Comparison of ENCODE assay signal across 19 cellular contexts in the genomic region with DNA sequence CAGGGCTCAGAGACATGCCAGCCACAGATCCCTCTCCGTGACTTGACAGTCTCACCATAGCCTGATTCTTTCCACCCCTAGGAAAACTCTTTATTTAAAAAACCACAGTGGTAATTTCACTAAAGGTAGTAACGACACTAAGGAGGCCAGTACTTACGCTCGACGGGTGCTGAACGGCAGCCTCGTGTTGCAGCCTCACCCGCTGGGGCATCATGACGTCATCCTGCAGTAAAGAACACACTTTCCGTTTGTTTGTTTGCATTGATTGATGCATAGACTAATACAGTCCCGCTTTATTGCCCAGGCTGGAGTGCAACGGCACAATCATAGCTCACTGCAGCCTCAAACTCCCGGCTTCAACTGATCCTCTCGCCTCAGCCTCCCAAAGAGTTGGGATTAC.
"Had no signal": no experiment of that assay in that cellular context is flagged by ENCODE, and none has a peak within 500 bp of the region (broad histone marks: within the 10 kb centered on the region; RNA-seq: fewer than 3 reads in every experiment).

No MANE protein-coding gene starts in this region.

- H3K27me3 Mint-ChIP-seq: activated B cell treated with CpG ODN at 0.5 μM for 24 hours; activated CD8-positive, alpha-beta T cell treated with anti-CD3 and anti-CD28 coated beads for 36 hours; memory B cell; naive thymus-derived CD8-positive, alpha-beta T cell had no signal

- DNase-seq: activated B cell treated with CpG ODN at 0.5 μM for 24 hours; activated CD4-positive, alpha-beta T cell treated with anti-CD3 and anti-CD28 coated beads for 48 hours; activated CD8-positive, alpha-beta T cell treated with anti-CD3 and anti-CD28 coated beads for 36 hours; activated effector memory CD4-positive, alpha-beta T cell treated with Interleukin-2 at 50 U/mL for 16 hours; activated T-cell treated with anti-CD3 and anti-CD28 coated beads, Interleukin-2, amount 50 U/mL, for 4 hours; esophagus squamous epithelium; hippocampal formation; left ventricle myocardium superior; naive thymus-derived CD8-positive, alpha-beta T cell; nucleus accumbens; small intestine; stimulated activated CD4-positive, alpha-beta T cell treated with anti-CD3 and anti-CD28 coated beads, Interleukin-4, amount 100 ng/mL, for 24 hours; stimulated activated naive CD4-positive, alpha-beta T cell treated with Interleukin-2 at 50 U/mL for 16 hours; substantia nigra had no signal

- ATAC-seq: activated CD8-positive, alpha-beta T cell treated with anti-CD3 and anti-CD28 coated beads for 36 hours; activated naive CD4-positive, alpha-beta T cell treated with anti-CD3 and anti-CD28 coated beads, Interleukin-2, amount 50 U/mL, for 72 hours; activated T-cell treated with anti-CD3 and anti-CD28 coated beads, Interleukin-2, amount 50 U/mL, for 4 hours; left ventricle myocardium superior; naive thymus-derived CD8-positive, alpha-beta T cell had no signal

- H3K4me1 ChIP-seq: vagina had no signal

- FAIRE-seq: small intestine, TTC549 had no signal

- H3K4me3 ChIP-seq: esophagus squamous epithelium, tibial nerve, vagina had no signal

- H3K36me3 Mint-ChIP-seq: activated naive CD4-positive, alpha-beta T cell treated with anti-CD3 and anti-CD28 coated beads, Interleukin-2, amount 50 U/mL, for 72 hours; memory B cell had no signal

- H3K4me3 Mint-ChIP-seq: activated B cell treated with CpG ODN at 0.5 μM for 24 hours; activated CD8-positive, alpha-beta T cell treated with anti-CD3 and anti-CD28 coated beads for 36 hours; activated T-cell treated with anti-CD3 and anti-CD28 coated beads, Interleukin-2, amount 50 U/mL, for 4 hours; memory B cell; naive thymus-derived CD8-positive, alpha-beta T cell had no signal

- H3K27me3 ChIP-seq: esophagus squamous epithelium, tibial nerve, vagina had no signal

- H3K9me3 Mint-ChIP-seq: activated B cell treated with CpG ODN at 0.5 μM for 24 hours; activated CD8-positive, alpha-beta T cell treated with anti-CD3 and anti-CD28 coated beads for 36 hours; activated naive CD4-positive, alpha-beta T cell treated with anti-CD3 and anti-CD28 coated beads, Interleukin-2, amount 50 U/mL, for 72 hours; activated T-cell treated with anti-CD3 and anti-CD28 coated beads, Interleukin-2, amount 50 U/mL, for 4 hours; memory B cell had no signal

- H3K9me3 ChIP-seq: esophagus squamous epithelium, tibial nerve, vagina had no signal

- H3K27ac ChIP-seq: esophagus squamous epithelium, tibial nerve, vagina had no signal

- H3K27ac Mint-ChIP-seq: activated B cell treated with CpG ODN at 0.5 μM for 24 hours; activated CD8-positive, alpha-beta T cell treated with anti-CD3 and anti-CD28 coated beads for 36 hours; activated naive CD4-positive, alpha-beta T cell treated with anti-CD3 and anti-CD28 coated beads, Interleukin-2, amount 50 U/mL, for 72 hours; memory B cell; naive thymus-derived CD8-positive, alpha-beta T cell had no signal

- H3K4me1 Mint-ChIP-seq: activated B cell treated with CpG ODN at 0.5 μM for 24 hours, memory B cell had no signal

- H3K36me3 ChIP-seq: esophagus squamous epithelium, vagina had no signal
